ENCODE assay signal across 1 cellular context in the genomic region with DNA sequence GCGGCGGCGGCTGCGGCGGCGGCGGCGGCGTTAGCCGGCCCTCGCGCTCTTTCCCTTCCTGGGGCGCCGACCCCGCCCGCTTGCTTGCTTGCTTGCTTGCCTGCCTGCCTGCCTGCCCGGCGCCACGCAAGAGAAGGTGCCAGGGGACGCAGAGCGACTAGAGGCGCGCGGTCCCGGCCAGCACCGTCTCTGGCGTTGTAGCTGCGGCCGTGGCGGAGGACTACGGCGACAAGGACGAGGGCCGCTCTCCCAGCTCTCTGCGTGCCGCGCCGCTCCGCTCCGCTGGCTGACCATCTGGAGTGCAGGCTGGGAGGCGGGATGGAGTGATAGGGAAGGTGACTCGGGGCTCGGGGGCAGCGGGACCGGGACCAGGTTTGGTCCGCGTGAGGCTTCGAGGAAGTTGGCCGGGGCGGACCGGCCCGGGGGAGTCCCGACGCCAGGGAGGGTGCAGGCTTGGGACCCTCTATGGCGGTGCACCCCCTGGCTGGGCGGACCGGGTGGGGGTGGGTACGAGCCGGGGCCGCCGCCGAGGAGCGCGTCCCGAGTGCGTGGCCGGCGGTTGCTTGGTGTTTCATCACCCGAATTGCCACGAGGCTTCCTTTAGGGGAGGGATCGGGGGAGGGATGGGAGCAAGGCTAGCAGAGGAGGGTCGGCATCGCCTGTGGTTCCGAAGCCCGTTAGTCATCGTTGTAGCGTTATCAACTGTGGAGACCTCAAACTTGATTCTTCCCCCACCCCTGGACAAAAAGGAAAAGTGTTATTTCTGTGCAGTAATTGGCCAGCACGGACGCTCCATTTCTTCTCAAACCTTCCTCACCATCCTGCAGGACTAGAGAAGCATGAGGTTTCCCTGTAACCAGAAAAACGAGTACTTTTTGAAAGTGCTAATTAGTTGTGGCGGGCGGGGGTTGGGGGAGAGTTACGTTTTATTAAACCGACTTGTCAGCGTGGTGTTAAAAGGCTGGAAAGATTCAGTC.
TF ChIP-seq lines count a peak whose summit lies in the region.

No MANE protein-coding gene starts in this region.

TF ChIP-seq in WTC11, 78 proteins besides CTCF, POLR2A, EP300 and RAD21 (continued from another document):
- TF ChIP-seq, protein P1, sequence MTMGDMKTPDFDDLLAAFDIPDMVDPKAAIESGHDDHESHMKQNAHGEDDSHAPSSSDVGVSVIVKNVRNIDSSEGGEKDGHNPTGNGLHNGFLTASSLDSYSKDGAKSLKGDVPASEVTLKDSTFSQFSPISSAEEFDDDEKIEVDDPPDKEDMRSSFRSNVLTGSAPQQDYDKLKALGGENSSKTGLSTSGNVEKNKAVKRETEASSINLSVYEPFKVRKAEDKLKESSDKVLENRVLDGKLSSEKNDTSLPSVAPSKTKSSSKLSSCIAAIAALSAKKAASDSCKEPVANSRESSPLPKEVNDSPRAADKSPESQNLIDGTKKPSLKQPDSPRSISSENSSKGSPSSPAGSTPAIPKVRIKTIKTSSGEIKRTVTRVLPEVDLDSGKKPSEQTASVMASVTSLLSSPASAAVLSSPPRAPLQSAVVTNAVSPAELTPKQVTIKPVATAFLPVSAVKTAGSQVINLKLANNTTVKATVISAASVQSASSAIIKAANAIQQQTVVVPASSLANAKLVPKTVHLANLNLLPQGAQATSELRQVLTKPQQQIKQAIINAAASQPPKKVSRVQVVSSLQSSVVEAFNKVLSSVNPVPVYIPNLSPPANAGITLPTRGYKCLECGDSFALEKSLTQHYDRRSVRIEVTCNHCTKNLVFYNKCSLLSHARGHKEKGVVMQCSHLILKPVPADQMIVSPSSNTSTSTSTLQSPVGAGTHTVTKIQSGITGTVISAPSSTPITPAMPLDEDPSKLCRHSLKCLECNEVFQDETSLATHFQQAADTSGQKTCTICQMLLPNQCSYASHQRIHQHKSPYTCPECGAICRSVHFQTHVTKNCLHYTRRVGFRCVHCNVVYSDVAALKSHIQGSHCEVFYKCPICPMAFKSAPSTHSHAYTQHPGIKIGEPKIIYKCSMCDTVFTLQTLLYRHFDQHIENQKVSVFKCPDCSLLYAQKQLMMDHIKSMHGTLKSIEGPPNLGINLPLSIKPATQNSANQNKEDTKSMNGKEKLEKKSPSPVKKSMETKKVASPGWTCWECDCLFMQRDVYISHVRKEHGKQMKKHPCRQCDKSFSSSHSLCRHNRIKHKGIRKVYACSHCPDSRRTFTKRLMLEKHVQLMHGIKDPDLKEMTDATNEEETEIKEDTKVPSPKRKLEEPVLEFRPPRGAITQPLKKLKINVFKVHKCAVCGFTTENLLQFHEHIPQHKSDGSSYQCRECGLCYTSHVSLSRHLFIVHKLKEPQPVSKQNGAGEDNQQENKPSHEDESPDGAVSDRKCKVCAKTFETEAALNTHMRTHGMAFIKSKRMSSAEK (CRISPR knock-in tag; IDR thresholded peaks at IDR 0.05; ENCODE audit: borderline replicate concordance): no peak
- TF ChIP-seq, protein P2, sequence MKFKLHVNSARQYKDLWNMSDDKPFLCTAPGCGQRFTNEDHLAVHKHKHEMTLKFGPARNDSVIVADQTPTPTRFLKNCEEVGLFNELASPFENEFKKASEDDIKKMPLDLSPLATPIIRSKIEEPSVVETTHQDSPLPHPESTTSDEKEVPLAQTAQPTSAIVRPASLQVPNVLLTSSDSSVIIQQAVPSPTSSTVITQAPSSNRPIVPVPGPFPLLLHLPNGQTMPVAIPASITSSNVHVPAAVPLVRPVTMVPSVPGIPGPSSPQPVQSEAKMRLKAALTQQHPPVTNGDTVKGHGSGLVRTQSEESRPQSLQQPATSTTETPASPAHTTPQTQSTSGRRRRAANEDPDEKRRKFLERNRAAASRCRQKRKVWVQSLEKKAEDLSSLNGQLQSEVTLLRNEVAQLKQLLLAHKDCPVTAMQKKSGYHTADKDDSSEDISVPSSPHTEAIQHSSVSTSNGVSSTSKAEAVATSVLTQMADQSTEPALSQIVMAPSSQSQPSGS (CRISPR knock-in tag; IDR thresholded peaks at IDR 0.05; ENCODE audit: borderline replicate concordance, low read depth): no peak
- peak; percentile 36; the same call in 1 of the 2 replicates for TF ChIP-seq ZNF232 (CRISPR knock-in tag; IDR thresholded peaks at IDR 0.05)
- no peak for TF ChIP-seq NFYB (CRISPR knock-in tag; conservative IDR thresholded peaks at IDR 0.05; ENCODE audit: low read depth)
- TF ChIP-seq, protein P3, sequence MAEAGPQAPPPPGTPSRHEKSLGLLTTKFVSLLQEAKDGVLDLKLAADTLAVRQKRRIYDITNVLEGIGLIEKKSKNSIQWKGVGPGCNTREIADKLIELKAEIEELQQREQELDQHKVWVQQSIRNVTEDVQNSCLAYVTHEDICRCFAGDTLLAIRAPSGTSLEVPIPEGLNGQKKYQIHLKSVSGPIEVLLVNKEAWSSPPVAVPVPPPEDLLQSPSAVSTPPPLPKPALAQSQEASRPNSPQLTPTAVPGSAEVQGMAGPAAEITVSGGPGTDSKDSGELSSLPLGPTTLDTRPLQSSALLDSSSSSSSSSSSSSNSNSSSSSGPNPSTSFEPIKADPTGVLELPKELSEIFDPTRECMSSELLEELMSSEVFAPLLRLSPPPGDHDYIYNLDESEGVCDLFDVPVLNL (CRISPR knock-in tag; IDR thresholded peaks at IDR 0.05; ENCODE audit: borderline replicate concordance, low read depth): 0 out of 2 replicates have a peak, but pooled peaks have one; percentile 31
- TF ChIP-seq ZNF317 (CRISPR knock-in tag; IDR thresholded peaks at IDR 0.05; ENCODE audit: borderline replicate concordance, low read depth): 0 out of 2 replicates have a peak, but pooled peaks have one; percentile 9
- TF ChIP-seq RELA (CRISPR knock-in tag; IDR thresholded peaks at IDR 0.05; ENCODE audit: borderline replicate concordance): no peak
- TF ChIP-seq, protein P4, sequence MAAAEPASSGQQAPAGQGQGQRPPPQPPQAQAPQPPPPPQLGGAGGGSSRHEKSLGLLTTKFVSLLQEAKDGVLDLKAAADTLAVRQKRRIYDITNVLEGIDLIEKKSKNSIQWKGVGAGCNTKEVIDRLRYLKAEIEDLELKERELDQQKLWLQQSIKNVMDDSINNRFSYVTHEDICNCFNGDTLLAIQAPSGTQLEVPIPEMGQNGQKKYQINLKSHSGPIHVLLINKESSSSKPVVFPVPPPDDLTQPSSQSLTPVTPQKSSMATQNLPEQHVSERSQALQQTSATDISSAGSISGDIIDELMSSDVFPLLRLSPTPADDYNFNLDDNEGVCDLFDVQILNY (CRISPR knock-in tag; IDR thresholded peaks at IDR 0.05): no peak; the same call in 1 of the 2 replicates
- TF ChIP-seq JAZF1 (CRISPR knock-in tag; IDR thresholded peaks at IDR 0.05): no peak
- TF ChIP-seq, protein P5, sequence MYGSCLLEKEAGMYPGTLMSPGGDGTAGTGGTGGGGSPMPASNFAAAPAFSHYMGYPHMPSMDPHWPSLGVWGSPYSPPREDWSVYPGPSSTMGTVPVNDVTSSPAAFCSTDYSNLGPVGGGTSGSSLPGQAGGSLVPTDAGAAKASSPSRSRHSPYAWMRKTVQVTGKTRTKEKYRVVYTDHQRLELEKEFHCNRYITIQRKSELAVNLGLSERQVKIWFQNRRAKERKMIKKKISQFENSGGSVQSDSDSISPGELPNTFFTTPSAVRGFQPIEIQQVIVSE (CRISPR knock-in tag; IDR thresholded peaks at IDR 0.05; ENCODE audit: borderline replicate concordance): no peak
- TF ChIP-seq ZNF423 (CRISPR knock-in tag; IDR thresholded peaks at IDR 0.05): no peak
- 0 out of 2 replicates have a peak, but pooled peaks have one; percentile 57 for TF ChIP-seq CBFB (CRISPR knock-in tag; IDR thresholded peaks at IDR 0.05; ENCODE audit: low read depth)
- TF ChIP-seq, protein P6, sequence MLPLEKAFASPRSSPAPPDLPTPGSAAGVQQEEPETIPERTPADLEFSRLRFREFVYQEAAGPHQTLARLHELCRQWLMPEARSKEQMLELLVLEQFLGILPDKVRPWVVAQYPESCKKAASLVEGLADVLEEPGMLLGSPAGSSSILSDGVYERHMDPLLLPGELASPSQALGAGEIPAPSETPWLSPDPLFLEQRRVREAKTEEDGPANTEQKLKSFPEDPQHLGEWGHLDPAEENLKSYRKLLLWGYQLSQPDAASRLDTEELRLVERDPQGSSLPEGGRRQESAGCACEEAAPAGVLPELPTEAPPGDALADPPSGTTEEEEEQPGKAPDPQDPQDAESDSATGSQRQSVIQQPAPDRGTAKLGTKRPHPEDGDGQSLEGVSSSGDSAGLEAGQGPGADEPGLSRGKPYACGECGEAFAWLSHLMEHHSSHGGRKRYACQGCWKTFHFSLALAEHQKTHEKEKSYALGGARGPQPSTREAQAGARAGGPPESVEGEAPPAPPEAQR (CRISPR knock-in tag; IDR thresholded peaks at IDR 0.05): no peak
- TF ChIP-seq FOXJ3 (CRISPR knock-in tag; IDR thresholded peaks at IDR 0.05; ENCODE audit: borderline replicate concordance): no peak
TF ChIP-seq in WTC11: peak in this region for 24.
